Comparison of ENCODE assay signal across 25 cellular contexts in genomic region chr17:10067446-10068143, GRCh38.
"Had no signal": no experiment of that assay in that cellular context is flagged by ENCODE, and none has a peak within 500 bp of the region (broad histone marks: within the 10 kb centered on the region; RNA-seq: fewer than 3 reads in every experiment).

No MANE protein-coding gene starts in this region.

- DNase-seq: activated CD4-positive, alpha-beta memory T cell treated with anti-CD3 and anti-CD28 coated beads for 36 hours; activated CD4-positive, alpha-beta T cell treated with anti-CD3 and anti-CD28 coated beads, Interleukin-2, amount 10 ng/mL, durations not matched to agents 24 days and 14 days; activated CD4-positive, CD25-positive, alpha-beta regulatory T cell treated with anti-CD3 and anti-CD28 coated beads, Interleukin-2, amount 50 U/mL, for 72 hours; activated CD8-positive, alpha-beta memory T cell treated with anti-CD3 and anti-CD28 coated beads, Interleukin-2, amount 50 U/mL, for 48 hours; activated gamma-delta T cell; activated naive CD4-positive, alpha-beta T cell treated with anti-CD3 and anti-CD28 coated beads, Interleukin-2, amount 50 U/mL, for 16 hours; activated T-cell treated with anti-CD3 and anti-CD28 coated beads, Interleukin-2, amount 50 U/mL, for 24 hours; amniotic stem cell; cortex of kidney; hippocampal formation; kidney; left lung; lower lobe of right lung; mesenchymal stem cell; mucosa of descending colon; nephron progenitor cell; right lobe of liver; stimulated activated CD4-positive, alpha-beta T cell treated with anti-CD3 and anti-CD28 coated beads, Interleukin-2, amount 100 ng/mL, for 48 hours; SW 1271; T-helper 2 cell; upper lobe of left lung had no signal

- H3K27me3 ChIP-seq: gastroesophageal sphincter, neutrophil, right lobe of liver, upper lobe of left lung had no signal

- H3K4me3 ChIP-seq: gastroesophageal sphincter, left lung, lower lobe of right lung, mucosa of descending colon, right lobe of liver, thoracic aorta, upper lobe of left lung had no signal

- H3K36me3 ChIP-seq: gastroesophageal sphincter, left lung, lower lobe of right lung, neutrophil, right lobe of liver, thoracic aorta, upper lobe of left lung had no signal

- ATAC-seq: gastroesophageal sphincter, left lung, lower lobe of right lung, mucosa of descending colon, right lobe of liver had no signal

- FAIRE-seq: endothelial cell of umbilical vein, kidney had no signal
